Comparison of ENCODE assay signal across 11 cellular contexts in genomic region chr4:7842384-7843279, GRCh38.
A peak's percentile ranks its signal among the peaks of the same experiment; 100 is the strongest.
DNase-seq lines count a peak whose midpoint lies in the region; ATAC-seq, FAIRE-seq and TF ChIP-seq lines count a peak whose summit lies in the region.
"Had no signal": no experiment of that assay in that cellular context is flagged by ENCODE, and none has a peak within 500 bp of the region (broad histone marks: within the 10 kb centered on the region; RNA-seq: fewer than 3 reads in every experiment).

No MANE protein-coding gene starts in this region.

- FAIRE-seq in pancreas (lab: Jason Lieb, UNC): peak; percentile 43

- peak; percentile 97 for DNase-seq in AG09319 (ENCODE audit: extremely low read depth, low read depth)
- DNase-seq in SW 1271 (lab: John Stamatoyannopoulos, UW): peak; percentile 91 to 95
- DNase-seq in fibroblast of villous mesenchyme (ENCODE audit: low read depth): peak; percentile 99
- DNase-seq in pancreas: peak in 2 of 6 donors; percentile 16 to 27
- DNase-seq in HuH-7.5 (ENCODE audit: low spot score): no peak
- no peak for DNase-seq in DMS153 (lab: John Stamatoyannopoulos, UW)
- DNase-seq in NCI-H187 treated with DMSO at 0.1 percent for 48 hours (lab: John Stamatoyannopoulos, UW): no peak
- no peak for DNase-seq in COLO668 (lab: John Stamatoyannopoulos, UW; ENCODE audit: unreplicated experiment)
- DNase-seq: activated effector memory CD4-positive, alpha-beta T cell treated with anti-CD3 and anti-CD28 coated beads, Interleukin-2, amount 50 U/mL, for 16 hours; NCI-H524 had no signal

- TF ChIP-seq CTCF in AG09319 (IDR thresholded peaks at IDR 0.05; ENCODE audit: low read depth, low read length): no peak
- no peak for TF ChIP-seq CTCF in fibroblast of villous mesenchyme (IDR thresholded peaks at IDR 0.05; ENCODE audit: insufficient read depth, low read depth, low read length)
- no peak for TF ChIP-seq CTCF in pancreas (IDR thresholded peaks at IDR 0.05)

- H3K4me1 ChIP-seq in pancreas: no peaks in the 10 kb centered on the region

- H3K9me3 ChIP-seq in pancreas: no peaks in the 10 kb centered on the region

- H3K4me3 ChIP-seq in fibroblast of villous mesenchyme (ENCODE audit: low read depth, low read length) (no peak overlapping the region), pancreas (no peak overlapping the region)

- intact Hi-C loops in pancreas (cut with DNase I): no loop called here

- WGBS in pancreas, 2 donors: 83 to 85% methylated on average over 22 of the region's 22 CpGs

- ATAC-seq in pancreas: peak in 3 of 4 donors; percentile 49 to 80 (median 69)
- ATAC-seq: natural killer cell treated with Interleukin-12 subunit alpha and Interleukin-12 subunit beta and Interleukin-15 and Interleukin-18, amount 100 ng/mL, for 72 hours had no signal

- H3K27ac ChIP-seq in pancreas: peak overlapping the region in 2 of 4 donors; percentile 39 to 42

- H3K36me3 ChIP-seq in pancreas: no peaks in the 10 kb centered on the region

- H3K27me3 ChIP-seq in pancreas: no peaks in the 10 kb centered on the region

Comparison
In these comparisons a context has a peak if more than half of its experiments do, and no peak if none do; other contexts are left out.
1. DNase-seq: peak in AG09319 (single experiment), SW 1271 (2 of 2) and fibroblast of villous mesenchyme (single experiment); none in HuH-7.5 (single experiment), DMS153 (single experiment), NCI-H187 treated with DMSO at 0.1 percent for 48 hours (single experiment) and COLO668 (single experiment).